Comparison of ENCODE assay signal across 8 cellular contexts in the genomic region with DNA sequence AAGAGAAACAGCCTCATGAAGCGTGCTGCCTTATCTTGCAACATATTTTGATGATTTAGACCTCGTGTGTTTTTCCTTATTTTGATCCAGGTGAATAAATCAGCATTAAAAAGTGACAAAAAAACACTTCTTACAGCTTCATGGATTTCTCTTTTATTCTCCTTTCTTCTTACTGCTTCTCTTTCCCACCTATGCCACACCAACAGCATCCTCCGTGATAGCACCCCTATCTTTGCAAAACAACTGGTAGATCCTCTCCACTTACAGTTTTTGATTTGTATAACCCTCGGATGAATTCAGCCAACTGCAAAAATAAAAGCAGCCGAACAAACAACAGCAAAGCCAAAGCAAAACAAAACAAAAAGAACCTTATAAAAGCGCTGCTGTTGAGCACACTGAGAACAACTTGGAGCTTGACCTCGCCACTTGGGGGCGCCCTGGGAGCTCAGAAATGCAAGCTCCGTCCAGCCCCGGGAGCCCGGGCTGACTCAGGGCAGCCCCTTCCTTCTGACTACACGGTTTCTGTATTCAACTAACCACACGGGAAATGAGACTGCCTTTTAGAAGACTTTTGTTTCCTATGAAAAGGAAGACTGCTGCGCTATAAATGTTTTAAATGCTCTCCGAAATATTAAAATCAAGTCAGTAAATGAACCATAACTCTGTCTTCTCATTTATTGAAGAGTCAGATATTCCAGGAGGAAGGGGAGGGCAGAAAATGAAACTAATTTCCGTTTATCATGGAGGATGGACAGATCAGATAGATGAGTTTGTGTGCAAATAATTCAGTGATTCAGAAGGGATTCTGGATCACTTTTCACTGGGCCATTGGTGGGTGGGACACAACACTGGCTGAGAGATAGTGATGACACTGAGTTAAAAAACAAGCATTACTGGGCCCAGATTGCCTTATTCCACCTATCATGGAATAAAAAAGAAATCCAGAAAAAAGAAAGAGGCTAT.
A peak's percentile ranks its signal among the peaks of the same experiment; 100 is the strongest.
DNase-seq lines count a peak whose midpoint lies in the region; ATAC-seq and TF ChIP-seq lines count a peak whose summit lies in the region.
"Not testable (repeated sequence)": the region's sequence is repeated elsewhere in the genome, so short reads cannot be mapped to it uniquely, and the experiment has no call there.

No MANE protein-coding gene starts in this region.

- ATAC-seq in GM19324 (IDR thresholded peaks at IDR 0.05; ENCODE audit: low FRiP score, unreplicated experiment) (peak; percentile 84), HG02885 (IDR thresholded peaks at IDR 0.05; ENCODE audit: poor library complexity, unreplicated experiment) (peak; percentile 98), PC-3 (peak; percentile 98)
- ATAC-seq in naive thymus-derived CD8-positive, alpha-beta T cell: peak; percentile 100

- intact Hi-C loops in PC-3 (cut with micrococcal nuclease): not testable (repeated sequence)

- H3K79me2 ChIP-seq in PC-3 (ENCODE audit: low read length): not testable (repeated sequence)

- H3K27ac ChIP-seq in PC-3 (ENCODE audit: low read length): not testable (repeated sequence)

- H3K4me2 ChIP-seq in PC-3 (ENCODE audit: low read length): not testable (repeated sequence)

- CTCF ChIA-PET in PC-3 (lab: Charles Lee): not testable (repeated sequence)

- H3K4me3 ChIP-seq in BE2C (ENCODE audit: low read depth, low read length); PC-3 (ENCODE audit: low read length): not testable (repeated sequence)

- H3K27ac Mint-ChIP-seq in endothelial cell (ENCODE audit: unreplicated experiment); naive thymus-derived CD8-positive, alpha-beta T cell: not testable (repeated sequence)

- not testable (repeated sequence) for BruUV-seq in PC-3 (replicated peaks; lab: Mats Ljungman, UMichigan)

- not testable (repeated sequence) for H3K27me3 ChIP-seq in BE2C; PC-3 (ENCODE audit: low read length)

- not testable (repeated sequence) for H3K27me3 Mint-ChIP-seq in endothelial cell (ENCODE audit: unreplicated experiment); naive thymus-derived CD8-positive, alpha-beta T cell

- not testable (repeated sequence) for H4K20me1 ChIP-seq in PC-3 (ENCODE audit: low read length)

- not testable (repeated sequence) for H3K4me1 ChIP-seq in BE2C; PC-3 (ENCODE audit: insufficient read depth, low read length)

- not testable (repeated sequence) for H2AFZ ChIP-seq in PC-3 (ENCODE audit: low read length)

- H3K9ac ChIP-seq in PC-3 (ENCODE audit: low read length): not testable (repeated sequence)

- not testable (repeated sequence) for H3K4me1 Mint-ChIP-seq in endothelial cell (ENCODE audit: unreplicated experiment); naive thymus-derived CD8-positive, alpha-beta T cell

- not testable (repeated sequence) for H3K4me3 Mint-ChIP-seq in endothelial cell (ENCODE audit: unreplicated experiment); naive thymus-derived CD8-positive, alpha-beta T cell

- DNase-seq in BE2C (peak; percentile 94), activated T-cell treated with anti-CD3 and anti-CD28 coated beads for 4 hours (peak; percentile 84), endothelial cell (ENCODE audit: low spot score) (peak; percentile 88)
- DNase-seq in PC-3: not testable (repeated sequence)
- DNase-seq in naive thymus-derived CD8-positive, alpha-beta T cell: peak; percentile 65 to 91 (median 80)
- DNase-seq in stimulated activated CD8-positive, alpha-beta memory T cell treated with anti-CD3 and anti-CD28 coated beads, Interleukin-12 subunit alpha, Interleukin-12 subunit beta, amount 100 ng/mL, for 4 hours (ENCODE audit: low read depth): peak; percentile 68

- TF ChIP-seq CTCF in BE2C (IDR thresholded peaks at IDR 0.05; ENCODE audit: low read depth, low read length) (peak; percentile 43), PC-3 (conservative IDR thresholded peaks at IDR 0.05; ENCODE audit: low read depth, low read length) (0 out of 2 replicates have a peak, but pooled peaks have one; percentile 17), endothelial cell (IDR thresholded peaks at IDR 0.05; ENCODE audit: unreplicated experiment) (peak; percentile 18)

- not testable (repeated sequence) for H3F3A ChIP-seq in PC-3 (ENCODE audit: low read length, unreplicated experiment)

- H3K36me3 ChIP-seq in BE2C; PC-3 (ENCODE audit: low read depth, low read length): not testable (repeated sequence)

- H3K9me3 Mint-ChIP-seq in endothelial cell (ENCODE audit: unreplicated experiment); naive thymus-derived CD8-positive, alpha-beta T cell: not testable (repeated sequence)

- not testable (repeated sequence) for H3K36me3 Mint-ChIP-seq in endothelial cell (ENCODE audit: low read depth, unreplicated experiment); naive thymus-derived CD8-positive, alpha-beta T cell

- not testable (repeated sequence) for H3K9me3 ChIP-seq in BE2C; PC-3 (ENCODE audit: low read length)

- POLR2A ChIA-PET in PC-3 (lab: Charles Lee; ENCODE audit: unreplicated experiment); naive thymus-derived CD8-positive, alpha-beta T cell (lab: Charles Lee): not testable (repeated sequence)

- H3K9me2 ChIP-seq in PC-3 (replicated peaks; ENCODE audit: low read length): not testable (repeated sequence)
